ENCODE assay signal across 37 cellular contexts in the genomic region with DNA sequence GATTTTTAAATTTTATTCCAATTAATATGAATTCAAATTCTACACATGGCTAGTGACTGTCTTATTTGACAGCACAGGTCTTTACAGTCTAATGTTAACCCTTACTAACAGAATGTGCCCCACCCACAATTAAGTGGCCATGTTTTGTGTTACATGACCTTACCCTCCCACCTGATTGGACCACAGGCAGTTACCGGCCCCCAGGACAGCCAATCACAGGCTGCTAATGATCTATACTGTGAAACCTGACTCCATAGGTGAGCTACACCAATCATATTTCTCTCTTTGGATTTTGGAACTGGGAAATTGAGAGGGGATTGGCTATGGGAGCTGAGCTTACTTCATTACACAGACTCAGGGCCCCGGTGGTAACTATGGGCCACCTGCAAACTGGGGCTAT. TPM values are rescaled to one million over a fixed set of nuclear protein-coding genes. Genes with fewer than 3 reads are reported as not detected.
"Had no signal": no experiment of that assay in that cellular context is flagged by ENCODE, and none has a peak within 500 bp of the region (broad histone marks: within the 10 kb centered on the region; RNA-seq: fewer than 3 reads in every experiment).

No MANE protein-coding gene starts in this region.

- H3K27me3 ChIP-seq: brain microvascular endothelial cell, gastroesophageal sphincter, right atrium auricular region, stomach, tibial artery had no signal

- H3K36me3 ChIP-seq: brain microvascular endothelial cell, gastroesophageal sphincter, neural progenitor cell, right atrium auricular region, stomach, tibial artery, WERI-Rb-1 had no signal

- H3K9ac ChIP-seq: neural progenitor cell had no signal

- FAIRE-seq: astrocyte, endothelial cell of umbilical vein, kidney had no signal

- DNase-seq: activated CD4-positive, alpha-beta memory T cell treated with anti-CD3 and anti-CD28 coated beads for 36 hours; activated CD4-positive, alpha-beta T cell treated with anti-CD3 and anti-CD28 coated beads for 48 hours; activated CD8-positive, alpha-beta memory T cell treated with anti-CD3 and anti-CD28 coated beads, Interleukin-2, amount 50 U/mL, for 48 hours; activated gamma-delta T cell treated with Interleukin-2 at 50 U/mL for 16 hours; activated naive CD4-positive, alpha-beta T cell treated with anti-CD3 and anti-CD28 coated beads, Interleukin-2, amount 50 U/mL, for 16 hours; activated T-cell treated with anti-CD3 and anti-CD28 coated beads, Interleukin-2, amount 50 U/mL, for 24 hours; amniotic stem cell; brain microvascular endothelial cell; cortex of kidney; effector memory CD8-positive, alpha-beta T cell; hippocampal formation; immature natural killer cell; kidney; natural killer cell; stimulated activated CD4-positive, alpha-beta T cell treated with anti-CD3 and anti-CD28 coated beads, Interleukin-1b, Interleukin-23, amount 100 ng/mL, for 48 hours; stimulated activated CD4-positive, alpha-beta T cell treated with anti-CD3 and anti-CD28 coated beads, Interleukin-4, amount 100 ng/mL, for 4 hours; stimulated activated CD8-positive, alpha-beta memory T cell treated with anti-CD3 and anti-CD28 coated beads, Interleukin-4, amount 100 ng/mL, for 48 hours; stimulated activated naive B cell treated with anti-CD40 and anti-IgM and Interleukin-4, amounts not matched to agents 10 μg/mL and 1 μg/mL and 100 μg/mL, for 72 hours; stomach; T-helper 9 cell; tibial artery; WERI-Rb-1 had no signal

- H2AFZ ChIP-seq: neural progenitor cell had no signal

- H3K4me3 ChIP-seq: gastroesophageal sphincter, neural progenitor cell, right atrium auricular region, smooth muscle cell, stomach, tibial artery had no signal

- H3K9me3 ChIP-seq: gastroesophageal sphincter, right atrium auricular region, stomach, tibial artery had no signal

- ATAC-seq: activated CD4-positive, CD25-positive, alpha-beta regulatory T cell treated with anti-CD3 and anti-CD28 coated beads, Interleukin-2, amount 50 U/mL, for 24 hours; effector memory CD8-positive, alpha-beta T cell; gastroesophageal sphincter; natural killer cell; stimulated activated naive B cell treated with anti-CD40 and anti-IgM and Interleukin-4, amounts not matched to agents 10 μg/mL and 1 μg/mL and 100 μg/mL, for 72 hours had no signal

- H3K4me2 ChIP-seq: neural progenitor cell had no signal

- H3K27ac ChIP-seq: brain microvascular endothelial cell, gastroesophageal sphincter, neural progenitor cell, right atrium auricular region, stomach, tibial artery, WERI-Rb-1 had no signal

RNA-seq across cellular contexts. Expression of a gene that starts 27.5 kb away (rescaled TPM):
- total RNA-seq: activated CD4-positive, alpha-beta memory T cell treated with anti-CD3 and anti-CD28 coated beads for 36 hours; cardiac septum; cerebellum; endothelial cell of umbilical vein; fibroblast of lung; fibroblast of villous mesenchyme; gastroesophageal sphincter; kidney; lower leg skin; natural killer cell; omental fat pad; pulmonary artery endothelial cell; right atrium auricular region; smooth muscle cell; stomach; ureter had no signal
- polyA plus RNA-seq: endothelial cell of umbilical vein, fibroblast of lung, immature natural killer cell, stomach had no signal
